Comparison of ENCODE assay signal across 8 cellular contexts in genomic region chr3:43996379-43997301, GRCh38.
DNase-seq lines count a peak whose midpoint lies in the region; ATAC-seq and TF ChIP-seq lines count a peak whose summit lies in the region.

No MANE protein-coding gene starts in this region.

- H3K27me3 ChIP-seq in BJ (ENCODE audit: control insufficient read depth, insufficient read depth, low read length) (peaks cover 1% of the 10 kb centered on the region; the same call in 1 of the 2 replicates), PC-9 (ENCODE audit: insufficient read depth, low read depth) (no peaks in the 10 kb centered on the region), duodenal mucosa (ENCODE audit: control insufficient read depth in 1 of 2, insufficient read depth in 2 of 2, low read length in 2 of 2) (peaks cover 77 to 83% of the 10 kb centered on the region in 2 donors)

- no peaks in the 10 kb centered on the region for H3K36me3 ChIP-seq in BJ (ENCODE audit: control insufficient read depth, insufficient read depth, low read length)
- no peaks in the 10 kb centered on the region for H3K36me3 ChIP-seq in PC-9 (ENCODE audit: low read depth)
- H3K36me3 ChIP-seq in duodenal mucosa (ENCODE audit: control insufficient read depth in 1 of 2, insufficient read depth in 2 of 2, low read length in 2 of 2), result no peaks in the 10 kb centered on the region

- H3K4me3 Mint-ChIP-seq in mesothelial cell of epicardium, result peak overlapping the region; percentile 55

- no peak for DNase-seq in BJ (ENCODE audit: low read depth)
- DNase-seq in PC-9, result peak; percentile 65 to 69
- no peak for DNase-seq in mesothelial cell of epicardium (ENCODE audit: low spot score in 2 of 2, unreplicated experiment in 2 of 2)
- DNase-seq in SIG-M5 (lab: John Stamatoyannopoulos, UW), result no peak

- no peaks in the 10 kb centered on the region for H3K9me3 ChIP-seq in PC-9 (ENCODE audit: insufficient read depth, low read depth)
- no peaks in the 10 kb centered on the region for H3K9me3 ChIP-seq in duodenal mucosa (ENCODE audit: control insufficient read depth in 1 of 2, low read length in 2 of 2)

- peaks cover 10% of the 10 kb centered on the region for H3K9me3 Mint-ChIP-seq in mesothelial cell of epicardium

- ATAC-seq in GM19043 (IDR thresholded peaks at IDR 0.05; ENCODE audit: low read depth, unreplicated experiment), result peak; percentile 36
- no peak for ATAC-seq in GM19452 (IDR thresholded peaks at IDR 0.05; ENCODE audit: unreplicated experiment)
- ATAC-seq in HG03565 (IDR thresholded peaks at IDR 0.05; ENCODE audit: unreplicated experiment), result no peak

- H3K36me3 Mint-ChIP-seq in mesothelial cell of epicardium, result peaks cover 3% of the 10 kb centered on the region

- H4K20me1 ChIP-seq in PC-9 (ENCODE audit: insufficient read depth), result peaks cover 6% of the 10 kb centered on the region; the same call in 1 of the 2 replicates

- peaks cover 26% of the 10 kb centered on the region; the same call in 1 of the 2 replicates for H3F3A ChIP-seq in PC-9 (ENCODE audit: insufficient read depth, low read depth)

- intact Hi-C loops in PC-9 (cut with micrococcal nuclease; ENCODE audit: unreplicated experiment), result loop anchor here (1.0 to 10.0 kb wide), 4 partner anchors 124 to 454 kb away; no protein-coding TSS in a partner anchor

- H3K4me3 ChIP-seq in BJ (ENCODE audit: low read depth, low read length) (peak overlapping the region; percentile 49), PC-9 (peak overlapping the region; percentile 70), duodenal mucosa (ENCODE audit: low read depth in 1 of 2, low read length in 2 of 2) (peak overlapping the region; percentile 59 to 60)

- no peak overlapping the region for H3K27ac Mint-ChIP-seq in mesothelial cell of epicardium

- H3K27me3 Mint-ChIP-seq in mesothelial cell of epicardium (ENCODE audit: low read depth), result peaks cover 94% of the 10 kb centered on the region

- no peaks in the 10 kb centered on the region for H3K9me2 ChIP-seq in PC-9 (ENCODE audit: insufficient read depth)

- no peak overlapping the region for H3K9ac ChIP-seq in duodenal mucosa (ENCODE audit: low read depth in 1 of 2, low read length in 2 of 2)

- H2AFZ ChIP-seq in PC-9, result peak overlapping the region; percentile 87; the same call in 1 of the 2 replicates

- TF ChIP-seq CTCF in BJ (IDR thresholded peaks at IDR 0.05; ENCODE audit: insufficient read depth, low read depth, low read length) (peak; percentile 52), PC-9 (conservative IDR thresholded peaks at IDR 0.05) (no peak), mesothelial cell of epicardium (IDR thresholded peaks at IDR 0.05; ENCODE audit: unreplicated experiment) (no peak)

- peak overlapping the region; percentile 99 for H3K4me2 ChIP-seq in PC-9

- CTCF ChIA-PET in BJ (lab: Yijun Ruan, JAX) (interaction anchor here (0.9 to 2.5 kb wide), 10 partner anchors 81 to 228 kb away, joined by 3 to 16 read pairs (median 5); no protein-coding TSS in a partner anchor), PC-9 (lab: Charles Lee) (interaction anchor here (0.6 to 1.1 kb wide), 2 partner anchors 124 to 202 kb away, joined by 3 to 4 read pairs; no protein-coding TSS in a partner anchor)

- H3K79me2 ChIP-seq in PC-9 (ENCODE audit: low read depth), result peaks cover 48% of the 10 kb centered on the region

- H3K27ac ChIP-seq in PC-9 (peak overlapping the region; percentile 88), duodenal mucosa (ENCODE audit: low read depth, low read length) (no peak overlapping the region)

- POLR2A ChIA-PET in BJ (lab: Charles Lee) (no interaction called here), PC-9 (lab: Charles Lee; ENCODE audit: unreplicated experiment) (interaction anchor here (0.6 kb wide), 1 partner anchor 157 kb away, joined by 4 read pairs; no protein-coding TSS in a partner anchor)

- H3K4me1 ChIP-seq in PC-9 (replicated peaks; ENCODE audit: insufficient read depth) (peaks cover 19% of the 10 kb centered on the region), duodenal mucosa (ENCODE audit: control insufficient read depth in 1 of 2, insufficient read depth in 2 of 2, low read length in 2 of 2) (peaks cover 39 to 47% of the 10 kb centered on the region in 2 donors)

- peaks cover 38% of the 10 kb centered on the region for H3K4me1 Mint-ChIP-seq in mesothelial cell of epicardium

- no TSS peak for BruUV-seq in PC-9 (replicated peaks; lab: Mats Ljungman, UMichigan)

Comparison
In these comparisons a context has a peak if more than half of its experiments do, and no peak if none do; other contexts are left out.
1. DNase-seq: peak in PC-9 (2 of 2); none in BJ (single experiment), mesothelial cell of epicardium (0 of 2) and SIG-M5 (single experiment).
2. Peak in every context shown above with its lines, with median percentiles within 50 percentile points of each other: H3K4me3 ChIP-seq.